ENCODE assay signal across 13 cellular contexts in genomic region chr2:41955641-41956040, GRCh38.
DNase-seq lines count a peak whose midpoint lies in the region; ATAC-seq and TF ChIP-seq lines count a peak whose summit lies in the region.
"Had no signal": no experiment of that assay in that cellular context is flagged by ENCODE, and none has a peak within 500 bp of the region (broad histone marks: within the 10 kb centered on the region; RNA-seq: fewer than 3 reads in every experiment).

No MANE protein-coding gene starts in this region.

- no peak overlapping the region for H3K4me3 Mint-ChIP-seq in activated B cell treated with CpG ODN at 0.5 μM for 24 hours
- H3K4me3 Mint-ChIP-seq: activated naive CD8-positive, alpha-beta T cell had no signal

- H3K27ac Mint-ChIP-seq in activated B cell treated with CpG ODN at 0.5 μM for 24 hours, result peak overlapping the region; percentile 51
- H3K27ac Mint-ChIP-seq: activated naive CD8-positive, alpha-beta T cell had no signal

- ATAC-seq in GM18498 (IDR thresholded peaks at IDR 0.05; ENCODE audit: unreplicated experiment) (peak; percentile 64), GM21423 (IDR thresholded peaks at IDR 0.05; ENCODE audit: unreplicated experiment) (peak; percentile 44), HG03378 (IDR thresholded peaks at IDR 0.05; ENCODE audit: unreplicated experiment) (peak; percentile 69), activated B cell treated with CpG ODN at 0.5 μM for 24 hours (ENCODE audit: low read depth) (peak; percentile 54), HG02970 (IDR thresholded peaks at IDR 0.05; ENCODE audit: low FRiP score, unreplicated experiment) (no peak), GM19455 (IDR thresholded peaks at IDR 0.05; ENCODE audit: unreplicated experiment) (no peak)

- no peaks in the 10 kb centered on the region for H3K36me3 Mint-ChIP-seq in activated B cell treated with CpG ODN at 0.5 μM for 24 hours (ENCODE audit: low read depth)
- H3K36me3 Mint-ChIP-seq: activated naive CD8-positive, alpha-beta T cell had no signal

- H3K9me3 Mint-ChIP-seq in activated B cell treated with CpG ODN at 0.5 μM for 24 hours, result no peaks in the 10 kb centered on the region

- POLR2A ChIA-PET in activated B cell treated with CpG ODN at 0.5 μM for 24 hours (lab: Charles Lee), result no interaction called here

- DNase-seq in activated B cell treated with CpG ODN at 0.5 μM for 24 hours (no peak), retina (no peak), inferior parietal cortex (ENCODE audit: extremely low spot score) (no peak)
- DNase-seq: activated CD4-positive, alpha-beta T cell treated with anti-CD3 and anti-CD28 coated beads for 48 hours; effector CD4-positive, alpha-beta T cell; NCI-H146; SHP77 treated with DMSO at 0.1 percent for 48 hours had no signal

- peaks cover 3% of the 10 kb centered on the region for H3K27me3 Mint-ChIP-seq in activated B cell treated with CpG ODN at 0.5 μM for 24 hours

- TF ChIP-seq CTCF in activated B cell treated with CpG ODN at 0.5 μM for 24 hours (IDR thresholded peaks at IDR 0.05), result no peak

- peaks cover 38% of the 10 kb centered on the region for H3K4me1 Mint-ChIP-seq in activated B cell treated with CpG ODN at 0.5 μM for 24 hours

- CTCF ChIA-PET in activated B cell treated with CpG ODN at 0.5 μM for 24 hours (lab: Charles Lee), result no interaction called here

- intact Hi-C loops in activated B cell treated with CpG ODN at 0.5 μM for 24 hours (cut with micrococcal nuclease), result loop anchor here (10.0 kb wide), 2 partner anchors 129 to 239 kb away; no protein-coding TSS in a partner anchor

Comparison
In these comparisons a context has a peak if more than half of its experiments do, and no peak if none do; other contexts are left out.
1. ATAC-seq: peak in GM18498 (single experiment), GM21423 (single experiment), HG03378 (single experiment) and activated B cell treated with CpG ODN at 0.5 μM for 24 hours (single experiment); none in HG02970 (single experiment) and GM19455 (single experiment).